ENCODE assay signal across 17 cellular contexts in genomic region chr3:50625879-50626182, GRCh38. TPM values are rescaled to one million over a fixed set of nuclear protein-coding genes. Genes with fewer than 3 reads are reported as not detected.
A peak's percentile ranks its signal among the peaks of the same experiment; 100 is the strongest.
DNase-seq lines count a peak whose midpoint lies in the region; ATAC-seq and TF ChIP-seq lines count a peak whose summit lies in the region.
"Had no signal": no experiment of that assay in that cellular context is flagged by ENCODE, and none has a peak within 500 bp of the region (broad histone marks: within the 10 kb centered on the region; RNA-seq: fewer than 3 reads in every experiment).

No MANE protein-coding gene starts in this region.

- H3K9ac ChIP-seq in NT2/D1 (ENCODE audit: insufficient read length, low read depth), result peak overlapping the region; percentile 61

- H3K36me3 ChIP-seq in heart left ventricle (peaks cover 0 to 13% (median 0%) of the 10 kb centered on the region in 9 donors), NT2/D1 (ENCODE audit: insufficient read depth, insufficient read length, low read length) (peaks cover 35% of the 10 kb centered on the region), esophagus squamous epithelium (peaks cover 0 to under 1% (median 0%) of the 10 kb centered on the region in 3 donors), adrenal gland (replicated peaks in 1 of 2) (no peaks in the 10 kb centered on the region)
- H3K36me3 ChIP-seq: right lobe of liver, upper lobe of right lung had no signal

- ATAC-seq in heart left ventricle, result no peak
- ATAC-seq: right lobe of liver; stimulated activated naive CD8-positive, alpha-beta T cell treated with anti-CD3 and anti-CD28 coated beads, Interleukin-15, amount 100 ng/mL, for 72 hours; upper lobe of right lung; WTC11 had no signal

- 48 to 80% (median 61%) methylated on average over 1 to 4 of the region's 4 CpGs for WGBS in heart left ventricle, 4 donors
- WGBS in esophagus squamous epithelium, 2 donors, result no CpG with 5 or more reads among the region's 4 CpGs
- 70 to 95% (median 72%) methylated on average over 2 to 4 of the region's 4 CpGs; no CpG with 5 or more reads in 1 of the 4 donors for WGBS in adrenal gland, 4 donors

- intact Hi-C loops in heart left ventricle (cut with DNase I) (loop anchor here in 1 of 10 donors (10.0 kb wide), 1 partner anchor 749 kb away; no protein-coding TSS in a partner anchor), cardiac septum (cut with DNase I) (no loop called here), esophagus squamous epithelium (cut with DNase I) (no loop called here), adrenal gland (cut with DNase I) (no loop called here)

- TF ChIP-seq CTCF in heart left ventricle (IDR thresholded peaks at IDR 0.05) (no peak), esophagus squamous epithelium (IDR thresholded peaks at IDR 0.05) (no peak), adrenal gland (IDR thresholded peaks at IDR 0.05) (no peak)

- H3K27ac ChIP-seq in heart left ventricle (peak overlapping the region in 11 of 12 donors; percentile 22 to 99 (median 73)), esophagus squamous epithelium (peak overlapping the region in 3 of 4 donors; percentile 64 to 79 (median 75)), skin epidermis (peak overlapping the region in 17 of 21 experiments; percentile 5 to 86 (median 61)), adrenal gland (no peak overlapping the region)
- H3K27ac ChIP-seq: right lobe of liver, upper lobe of right lung had no signal

- H3K4me1 ChIP-seq in heart left ventricle (peaks cover 0 to 98% (median 67%) of the 10 kb centered on the region in 12 donors), NT2/D1 (ENCODE audit: insufficient read depth, insufficient read length) (peaks cover 17% of the 10 kb centered on the region), esophagus squamous epithelium (peaks cover 57 to 95% (median 60%) of the 10 kb centered on the region in 3 donors), adrenal gland (replicated peaks in 1 of 2) (peaks cover 0 to 28% of the 10 kb centered on the region in 2 donors)
- H3K4me1 ChIP-seq: right lobe of liver had no signal

- no peaks in the 10 kb centered on the region for H3K27me3 ChIP-seq in heart left ventricle
- H3K27me3 ChIP-seq in NT2/D1 (ENCODE audit: insufficient read depth, insufficient read length), result no peaks in the 10 kb centered on the region
- H3K27me3 ChIP-seq in esophagus squamous epithelium, result no peaks in the 10 kb centered on the region
- no peaks in the 10 kb centered on the region for H3K27me3 ChIP-seq in adrenal gland
- H3K27me3 ChIP-seq: right lobe of liver, upper lobe of right lung had no signal

- H3K9me3 ChIP-seq in heart left ventricle (no peaks in the 10 kb centered on the region), NT2/D1 (ENCODE audit: insufficient read depth, low read length) (no peaks in the 10 kb centered on the region), esophagus squamous epithelium (no peaks in the 10 kb centered on the region), adrenal gland (replicated peaks in 1 of 3) (no peaks in the 10 kb centered on the region)
- H3K9me3 ChIP-seq: right lobe of liver, upper lobe of right lung had no signal

- H3K4me3 ChIP-seq in heart left ventricle (no peak overlapping the region), NT2/D1 (ENCODE audit: insufficient read length, low read depth) (no peak overlapping the region), esophagus squamous epithelium (no peak overlapping the region), skin epidermis (no peak overlapping the region), adrenal gland (no peak overlapping the region)
- H3K4me3 ChIP-seq: right lobe of liver, upper lobe of right lung had no signal

- TF ChIP-seq POLR2A in heart left ventricle (IDR thresholded peaks at IDR 0.05) (no peak), esophagus squamous epithelium (IDR thresholded peaks at IDR 0.05) (no peak), adrenal gland (IDR thresholded peaks at IDR 0.05) (no peak)

- DNase-seq in heart left ventricle, result no peak
- DNase-seq in cardiac septum (ENCODE audit: low spot score), result no peak
- no peak for DNase-seq in NT2/D1 (ENCODE audit: low read depth, low spot score)
- DNase-seq in esophagus squamous epithelium (lab: John Stamatoyannopoulos, UW), result no peak
- no peak for DNase-seq in adrenal gland
- no peak for DNase-seq in NCI-H748 treated with DMSO at 0.1 percent for 48 hours (lab: John Stamatoyannopoulos, UW)
- DNase-seq in effector CD4-positive, alpha-beta T cell, result no peak
- DNase-seq: cerebellar nuclear complex; foreskin fibroblast; IMR-90; NCI-H1930; right lobe of liver; SHP77 treated with DMSO at 0.1 percent for 48 hours; stimulated activated naive CD8-positive, alpha-beta T cell treated with anti-CD3 and anti-CD28 coated beads, Interleukin-15, amount 100 ng/mL, for 72 hours; upper lobe of right lung had no signal

RNA-seq across cellular contexts. Expression of gene MAPKAPK3, which starts 8.9 kb away (rescaled TPM):
- total RNA-seq in heart left ventricle (100 to 1,000 TPM; 239 to 398 (median 316) TPM), cardiac septum (266 TPM), esophagus squamous epithelium (10 to 100 TPM; 46.5 to 65.6 (median 52.3) TPM), adrenal gland (100 to 1,000 TPM in 1 of 8 donors, 10 to 100 TPM in 7; 49.6 to 101 (median 68.2) TPM)
- polyA plus RNA-seq in heart left ventricle (100 to 1,000 TPM; 226 to 247 TPM), adrenal gland (10 to 100 TPM; 40.6 to 55.0 (median 50.9) TPM)

RNA-seq across cellular contexts. Expression of gene CISH, which starts 14.3 kb away (rescaled TPM):
- 10 to 100 TPM; 10.1 to 57.0 (median 20.3) TPM for total RNA-seq in heart left ventricle
- 10 to 100 TPM in 1 of 2 donors, 1 to 10 TPM in 1; 6.9 to 30.1 TPM for polyA plus RNA-seq in heart left ventricle
- 21.1 TPM for total RNA-seq in cardiac septum
- total RNA-seq in esophagus squamous epithelium, result 10 to 100 TPM in 1 of 4 donors, 1 to 10 TPM in 3; 3.1 to 11.1 (median 6.8) TPM
- 10 to 100 TPM in 2 of 8 donors, 1 to 10 TPM in 6; 5.0 to 12.6 (median 6.5) TPM for total RNA-seq in adrenal gland
- polyA plus RNA-seq in adrenal gland, result 1 to 10 TPM; 1.8 to 9.1 (median 4.7) TPM

RNA-seq across cellular contexts. Expression of gene DOCK3, which starts 48.9 kb away (rescaled TPM):
- total RNA-seq in heart left ventricle, result 1 to 10 TPM; 2.9 to 6.7 (median 4.8) TPM
- polyA plus RNA-seq in heart left ventricle, result 1 to 10 TPM; 2.0 to 2.1 TPM
- 6.1 TPM for total RNA-seq in cardiac septum
- total RNA-seq in esophagus squamous epithelium, result 1 to 10 TPM in 3 of 4 donors, under 1 TPM in 1; 0.92 to 1.7 (median 1.4) TPM
- 1 to 10 TPM in 7 of 8 donors, under 1 TPM in 1; 0.72 to 4.1 (median 2.7) TPM for total RNA-seq in adrenal gland
- 1 to 10 TPM; 2.0 to 8.6 (median 6.0) TPM for polyA plus RNA-seq in adrenal gland

RNA-seq across cellular contexts. Expression of gene HEMK1, which starts 56.5 kb away (rescaled TPM):
- 10 to 100 TPM in 7 of 9 donors, 1 to 10 TPM in 2; 7.8 to 19.7 (median 13.8) TPM for total RNA-seq in heart left ventricle
- 10 to 100 TPM; 10.9 to 16.7 TPM for polyA plus RNA-seq in heart left ventricle
- 14.4 TPM for total RNA-seq in cardiac septum
- 10 to 100 TPM in 1 of 4 donors, 1 to 10 TPM in 3; 4.4 to 11.8 (median 4.9) TPM for total RNA-seq in esophagus squamous epithelium
- total RNA-seq in adrenal gland, result 10 to 100 TPM in 7 of 8 donors, 1 to 10 TPM in 1; 9.1 to 38.2 (median 18.6) TPM
- 10 to 100 TPM in 2 of 3 donors, 1 to 10 TPM in 1; 9.3 to 46.4 (median 25.3) TPM for polyA plus RNA-seq in adrenal gland

RNA-seq across cellular contexts. Expression of gene C3orf18, which starts 58.3 kb away (rescaled TPM):
- total RNA-seq in heart left ventricle, result 10 to 100 TPM; 25.4 to 56.8 (median 40.0) TPM
- polyA plus RNA-seq in heart left ventricle, result 10 to 100 TPM; 28.7 to 28.9 TPM
- 35.7 TPM for total RNA-seq in cardiac septum
- total RNA-seq in esophagus squamous epithelium, result 1 to 10 TPM in 2 of 4 donors, under 1 TPM in 2; 0.15 to 3.2 (median 1.2) TPM
- total RNA-seq in adrenal gland, result 10 to 100 TPM; 10.6 to 44.3 (median 18.9) TPM
- 1 to 10 TPM; 6.6 to 9.8 (median 9.0) TPM for polyA plus RNA-seq in adrenal gland

Comparison
In these comparisons a context has a peak if more than half of its experiments do, and no peak if none do; other contexts are left out.
1. H3K27ac ChIP-seq: peak in heart left ventricle (11 of 12), esophagus squamous epithelium (3 of 4) and skin epidermis (17 of 21); none in adrenal gland (0 of 5).